26 cellular contexts compared by ENCODE assay signal in genomic region chr4:5186584-5187170, GRCh38.
A peak's percentile ranks its signal among the peaks of the same experiment; 100 is the strongest.
DNase-seq lines count a peak whose midpoint lies in the region; ATAC-seq and TF ChIP-seq lines count a peak whose summit lies in the region.
"Had no signal": no experiment of that assay in that cellular context is flagged by ENCODE, and none has a peak within 500 bp of the region (broad histone marks: within the 10 kb centered on the region; RNA-seq: fewer than 3 reads in every experiment).

No MANE protein-coding gene starts in this region.

- H3K36me3 ChIP-seq in spleen (no peaks in the 10 kb centered on the region), stomach (no peaks in the 10 kb centered on the region)
- H3K36me3 ChIP-seq: breast epithelium, ovary, tibial artery had no signal

- intact Hi-C loops in spleen (cut with DNase I; ENCODE audit: low total_unique reads), result no loop called here
- intact Hi-C loops in stomach (cut with DNase I; ENCODE audit: low total_unique reads), result no loop called here

- H3K27me3 ChIP-seq in spleen (replicated peaks in 1 of 7) (no peaks in the 10 kb centered on the region), stomach (no peaks in the 10 kb centered on the region)
- H3K27me3 ChIP-seq: breast epithelium, ovary, tibial artery had no signal

- DNase-seq in Jurkat, Clone E6-1 (ENCODE audit: low read depth, low spot score), result peak; percentile 15
- peak; percentile 88 for DNase-seq in NCI-H187 (lab: John Stamatoyannopoulos, UW)
- peak; percentile 4 for DNase-seq in RPMI8226
- DNase-seq in spleen, result peak; percentile 48
- no peak for DNase-seq in stomach
- DNase-seq in mesenteric fat pad (ENCODE audit: low spot score), result no peak
- DNase-seq: activated effector memory CD4-positive, alpha-beta T cell treated with anti-CD3 and anti-CD28 coated beads, Interleukin-2, amount 50 U/mL, for 16 hours; activated T-cell treated with anti-CD3 and anti-CD28 coated beads, Interleukin-2, amount 50 U/mL, for 24 hours; anterior cingulate cortex; Caco-2; DND-41; effector CD8-positive, alpha-beta T cell; GF-D8; GOT3; MV-4-11; NCI-H2107; NCI-H524; ovary; PC-9; retina; SK-N-SH; tibial artery had no signal

- no peak for TF ChIP-seq EP300 in stomach (IDR thresholded peaks at IDR 0.05)

- no peak for ATAC-seq in HG03039 (IDR thresholded peaks at IDR 0.05; ENCODE audit: unreplicated experiment)
- ATAC-seq: Right ventricle myocardium inferior had no signal

- TF ChIP-seq POLR2A in spleen (IDR thresholded peaks at IDR 0.05) (no peak), stomach (IDR thresholded peaks at IDR 0.05) (no peak)

- H3K4me3 ChIP-seq in Jurkat, Clone E6-1 (ENCODE audit: low read length), result no peak overlapping the region
- no peak overlapping the region for H3K4me3 ChIP-seq in spleen
- H3K4me3 ChIP-seq in stomach, result no peak overlapping the region
- H3K4me3 ChIP-seq: breast epithelium, ovary, PC-9, tibial artery had no signal

- H3K4me1 ChIP-seq in spleen (no peaks in the 10 kb centered on the region), stomach (no peaks in the 10 kb centered on the region)
- H3K4me1 ChIP-seq: breast epithelium, Caco-2, tibial artery had no signal

- 24 to 45% (median 35%) methylated on average over 9 of the region's 9 CpGs for WGBS in spleen, 5 donors
- WGBS in stomach, 5 donors, result 64 to 84% (median 76%) methylated on average over 9 of the region's 9 CpGs

- TF ChIP-seq CTCF in spleen (IDR thresholded peaks at IDR 0.05 in 8 of 11, conservative IDR thresholded peaks at IDR 0.05 in 3 of 11) (no peak), stomach (IDR thresholded peaks at IDR 0.05) (no peak)

- H3K27ac ChIP-seq in spleen (no peak overlapping the region), stomach (no peak overlapping the region)
- H3K27ac ChIP-seq: epithelial cell of prostate, ovary, PC-9, tibial artery had no signal

- H3K9me3 ChIP-seq in spleen (no peaks in the 10 kb centered on the region), stomach (no peaks in the 10 kb centered on the region)
- H3K9me3 ChIP-seq: breast epithelium, Caco-2, ovary, SK-N-SH, tibial artery had no signal

Comparison
In these comparisons a context has a peak if more than half of its experiments do, and no peak if none do; other contexts are left out.
1. DNase-seq: peak in Jurkat, Clone E6-1 (single experiment), NCI-H187 (2 of 2), RPMI8226 (single experiment) and spleen (single experiment); none in stomach (single experiment) and mesenteric fat pad (single experiment).